In the genomic region with DNA sequence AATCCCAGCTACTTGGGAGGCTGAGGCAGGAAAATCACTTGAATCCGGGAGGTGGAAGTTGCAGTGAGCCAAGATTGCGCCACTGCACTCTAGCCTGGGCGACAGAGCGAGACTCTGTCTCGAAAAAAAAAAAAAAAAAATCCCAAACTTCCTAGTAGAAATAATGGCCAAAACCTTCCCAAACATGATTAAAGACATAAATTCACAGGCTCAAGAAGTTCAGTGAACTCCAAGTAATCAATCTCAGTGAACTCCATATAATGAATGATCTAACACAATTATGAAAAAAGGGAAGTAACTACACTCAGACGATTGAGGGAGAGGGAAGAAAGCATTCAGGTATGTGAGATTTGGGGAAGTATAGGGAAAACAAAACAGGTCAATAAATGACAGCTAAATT, we compare ENCODE assay signal across 29 cellular contexts.
"Had no signal": no experiment of that assay in that cellular context is flagged by ENCODE, and none has a peak within 500 bp of the region (broad histone marks: within the 10 kb centered on the region; RNA-seq: fewer than 3 reads in every experiment).

No MANE protein-coding gene starts in this region.

- H3K4me1 ChIP-seq: breast epithelium, SJSA1 had no signal

- H3K9me3 Mint-ChIP-seq: activated B cell treated with CpG ODN at 0.5 μM for 24 hours; activated CD4-positive, alpha-beta T cell treated with anti-CD3 and anti-CD28 coated beads, Interleukin-2, amount 10 ng/mL, durations not matched to agents 24 days and 14 days; activated naive CD4-positive, alpha-beta T cell treated with anti-CD3 and anti-CD28 coated beads, Interleukin-2, amount 50 U/mL, for 24 hours; activated T-cell treated with anti-CD3 and anti-CD28 coated beads, Interleukin-2, amount 50 U/mL, for 24 hours; activated T-helper 1 cell treated with anti-CD3 and anti-CD28 coated beads, Interleukin-12 subunit alpha, Interleukin-12 subunit beta, Interleukin-2, Interleukin-4 antibody, amounts not matched to agents 30 ng/mL and 10 ng/mL and 1 ng/mL, durations not matched to agents 14 hours and 24 hours and 36 hours had no signal

- H3K27me3 ChIP-seq: breast epithelium, SJSA1 had no signal

- H3K27ac ChIP-seq: breast epithelium, SJSA1 had no signal

- FAIRE-seq: RCC 7860, TTC549 had no signal

- H3K36me3 ChIP-seq: breast epithelium, SJSA1 had no signal

- H3K27me3 Mint-ChIP-seq: activated B cell treated with CpG ODN at 0.5 μM for 24 hours; activated CD4-positive, alpha-beta T cell treated with anti-CD3 and anti-CD28 coated beads, Interleukin-2, amount 10 ng/mL, durations not matched to agents 24 days and 14 days; activated CD8-positive, alpha-beta memory T cell treated with anti-CD3 and anti-CD28 coated beads, Interleukin-2, amount 10 ng/mL, durations not matched to agents 7 days and 5 days; activated naive CD4-positive, alpha-beta T cell treated with anti-CD3 and anti-CD28 coated beads, Interleukin-2, amount 50 U/mL, for 24 hours; activated T-cell treated with anti-CD3 and anti-CD28 coated beads, Interleukin-2, amount 50 U/mL, for 24 hours had no signal

- H3K27ac Mint-ChIP-seq: activated B cell treated with CpG ODN at 0.5 μM for 24 hours; activated CD4-positive, alpha-beta T cell treated with anti-CD3 and anti-CD28 coated beads, Interleukin-2, amount 10 ng/mL, durations not matched to agents 24 days and 14 days; activated CD8-positive, alpha-beta memory T cell treated with anti-CD3 and anti-CD28 coated beads, Interleukin-2, amount 10 ng/mL, durations not matched to agents 7 days and 5 days; activated T-cell treated with anti-CD3 and anti-CD28 coated beads, Interleukin-2, amount 50 U/mL, for 24 hours; activated T-helper 1 cell treated with anti-CD3 and anti-CD28 coated beads, Interleukin-12 subunit alpha, Interleukin-12 subunit beta, Interleukin-2, Interleukin-4 antibody, amounts not matched to agents 30 ng/mL and 10 ng/mL and 1 ng/mL, durations not matched to agents 14 hours and 24 hours and 36 hours had no signal

- H3K9me3 ChIP-seq: breast epithelium, SJSA1 had no signal

- ATAC-seq: activated CD8-positive, alpha-beta memory T cell treated with anti-CD3 and anti-CD28 coated beads, Interleukin-2, amount 10 ng/mL, durations not matched to agents 7 days and 5 days; PC-3; SK-N-SH treated with all-trans-retinoic acid at 6 μM for 48 hours had no signal

- H3K4me3 Mint-ChIP-seq: activated B cell treated with CpG ODN at 0.5 μM for 24 hours; activated CD4-positive, alpha-beta T cell treated with anti-CD3 and anti-CD28 coated beads, Interleukin-2, amount 10 ng/mL, durations not matched to agents 24 days and 14 days; activated CD8-positive, alpha-beta memory T cell treated with anti-CD3 and anti-CD28 coated beads, Interleukin-2, amount 10 ng/mL, durations not matched to agents 7 days and 5 days; activated naive CD4-positive, alpha-beta T cell treated with anti-CD3 and anti-CD28 coated beads, Interleukin-2, amount 50 U/mL, for 24 hours; activated T-cell treated with anti-CD3 and anti-CD28 coated beads, Interleukin-2, amount 50 U/mL, for 24 hours; activated T-helper 1 cell treated with anti-CD3 and anti-CD28 coated beads, Interleukin-12 subunit alpha, Interleukin-12 subunit beta, Interleukin-2, Interleukin-4 antibody, amounts not matched to agents 30 ng/mL and 10 ng/mL and 1 ng/mL, durations not matched to agents 14 hours and 24 hours and 36 hours had no signal

- H3K4me3 ChIP-seq: breast epithelium, SJSA1 had no signal

- DNase-seq: activated B cell treated with CpG ODN at 0.5 μM for 24 hours; activated CD4-positive, alpha-beta T cell treated with anti-CD3 and anti-CD28 coated beads for 1 hour; activated CD4-positive, alpha-beta T cell treated with anti-CD3 and anti-CD28 coated beads, Interleukin-2, amount 10 ng/mL, durations not matched to agents 24 days and 14 days; activated CD4-positive, alpha-beta T cell treated with anti-CD3 and anti-CD28 coated beads, Interleukin-2, amount 50 U/mL, for 48 hours; activated CD8-positive, alpha-beta memory T cell treated with anti-CD3 and anti-CD28 coated beads, Interleukin-2, amount 10 ng/mL, durations not matched to agents 7 days and 5 days; activated effector memory CD4-positive, alpha-beta T cell treated with Interleukin-2 at 50 U/mL for 16 hours; activated naive CD4-positive, alpha-beta T cell; activated T-cell treated with anti-CD3 and anti-CD28 coated beads, Interleukin-2, amount 50 U/mL, for 24 hours; aorta; central memory CD4-positive, alpha-beta T cell; Karpas-422; MM.1S; NCI-H1105; NCI-H1436; NCI-H1694 treated with DMSO at 0.1 percent for 48 hours; NCI-H2029 treated with DMSO at 0.1 percent for 48 hours; NCI-H446; NCI-H524; PC-3; SHP77; SW 1271; T1000 had no signal
